ENCODE assay signal across 10 cellular contexts in the genomic region with DNA sequence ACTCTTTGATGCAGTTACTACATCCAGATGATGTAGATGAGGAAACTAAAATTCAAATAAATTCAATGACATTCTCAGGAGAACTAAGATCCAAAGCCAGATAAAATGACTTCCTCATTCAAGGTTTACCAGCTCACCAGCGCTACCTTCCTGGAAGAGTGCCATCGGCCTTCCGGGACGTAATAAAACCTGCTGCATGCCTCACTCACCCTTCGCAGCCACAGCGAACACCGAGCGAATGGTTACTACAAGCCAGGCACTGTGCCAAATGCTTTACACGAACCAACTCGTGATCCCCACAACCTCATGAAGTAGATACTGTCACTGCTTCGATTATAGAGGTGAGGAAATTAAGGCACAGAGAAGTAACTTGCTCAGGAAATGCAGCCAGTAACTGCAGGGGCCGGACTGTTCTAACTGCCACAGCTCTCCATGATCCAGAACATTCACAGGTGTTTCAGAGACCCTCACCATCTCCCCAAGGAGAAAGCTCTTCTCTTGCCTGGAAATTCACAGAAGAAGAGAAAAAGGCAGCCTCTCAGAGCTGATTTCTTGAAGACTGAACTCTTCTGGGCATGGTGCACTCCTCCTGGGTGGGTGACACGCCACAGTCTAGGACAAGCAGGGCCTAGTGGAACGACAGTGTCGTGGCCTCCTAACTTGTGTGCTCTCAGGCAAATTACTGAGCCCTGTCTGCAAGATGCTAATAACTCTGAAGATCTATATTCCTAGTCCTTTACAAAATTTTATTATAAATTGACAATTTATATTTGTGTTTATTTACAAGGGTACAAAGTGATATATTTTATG. TPM values are rescaled to one million over a fixed set of nuclear protein-coding genes. Genes with fewer than 3 reads are reported as not detected.
A peak's percentile ranks its signal among the peaks of the same experiment; 100 is the strongest.
DNase-seq lines count a peak whose midpoint lies in the region; ATAC-seq and TF ChIP-seq lines count a peak whose summit lies in the region.
"Had no signal": no experiment of that assay in that cellular context is flagged by ENCODE, and none has a peak within 500 bp of the region (broad histone marks: within the 10 kb centered on the region; RNA-seq: fewer than 3 reads in every experiment).

No MANE protein-coding gene starts in this region.

- peaks cover 14% of the 10 kb centered on the region for H3K4me1 Mint-ChIP-seq in activated T-cell treated with anti-CD3 and anti-CD28 coated beads, Interleukin-2, amount 50 U/mL, for 4 hours (ENCODE audit: low read depth)

- H3K27me3 Mint-ChIP-seq in activated T-cell treated with anti-CD3 and anti-CD28 coated beads, Interleukin-2, amount 50 U/mL, for 4 hours (ENCODE audit: low read depth) = no peaks in the 10 kb centered on the region

- no peak overlapping the region for H2AFZ ChIP-seq in hepatocyte

- no peaks in the 10 kb centered on the region for H3K9me2 ChIP-seq in hepatocyte (replicated peaks; ENCODE audit: insufficient read depth)

- no peak overlapping the region for H3K4me3 ChIP-seq in BLaER1 treated with 17β-estradiol and CSF1 and Interleukin-3, amounts not matched to agents 10 nM and 100 nM
- no peak overlapping the region for H3K4me3 ChIP-seq in kidney epithelial cell (ENCODE audit: low read depth, low read length)
- H3K4me3 ChIP-seq in hepatocyte = no peak overlapping the region
- H3K4me3 ChIP-seq: SK-N-MC, thoracic aorta had no signal

- H3K36me3 Mint-ChIP-seq in activated T-cell treated with anti-CD3 and anti-CD28 coated beads, Interleukin-2, amount 50 U/mL, for 4 hours (ENCODE audit: insufficient read depth) = peaks cover 13% of the 10 kb centered on the region

- DNase-seq in NCI-H1048 (lab: John Stamatoyannopoulos, UW) (peak; percentile 63), kidney epithelial cell (ENCODE audit: low read depth) (peak; percentile 84), NCI-H1930 (lab: John Stamatoyannopoulos, UW) (no peak), NCI-H187 treated with DMSO at 0.1 percent for 48 hours (lab: John Stamatoyannopoulos, UW) (no peak), hepatocyte (ENCODE audit: low spot score) (no peak)
- DNase-seq in activated T-cell treated with anti-CD3 and anti-CD28 coated beads, Interleukin-2, amount 50 U/mL, for 4 hours = peak; percentile 23

- no peak overlapping the region for H3K9ac ChIP-seq in BLaER1 treated with 17β-estradiol and CSF1 and Interleukin-3, amounts not matched to agents 10 nM and 100 nM

- no peaks in the 10 kb centered on the region for H3K79me2 ChIP-seq in hepatocyte

- no peaks in the 10 kb centered on the region for H3K27me3 ChIP-seq in BLaER1 treated with 17β-estradiol and CSF1 and Interleukin-3, amounts not matched to agents 10 nM and 100 nM
- no peaks in the 10 kb centered on the region for H3K27me3 ChIP-seq in kidney epithelial cell (ENCODE audit: control insufficient read depth, insufficient read depth, low read length)
- H3K27me3 ChIP-seq in hepatocyte = no peaks in the 10 kb centered on the region

- peaks cover 3 to 33% (median 15%) of the 10 kb centered on the region in 11 experiments; a peak in 19 of 22 replicates for H3K36me3 ChIP-seq in BLaER1 treated with 17β-estradiol and CSF1 and Interleukin-3, amounts not matched to agents 10 nM and 100 nM
- H3K36me3 ChIP-seq in kidney epithelial cell (ENCODE audit: control insufficient read depth, insufficient read depth, low read length) = no peaks in the 10 kb centered on the region
- no peaks in the 10 kb centered on the region for H3K36me3 ChIP-seq in hepatocyte (replicated peaks; ENCODE audit: insufficient read depth, low read depth)
- H3K36me3 ChIP-seq: thoracic aorta had no signal

- H3K9me3 ChIP-seq in BLaER1 treated with 17β-estradiol and CSF1 and Interleukin-3, amounts not matched to agents 10 nM and 100 nM (replicated peaks in 1 of 11) = no peaks in the 10 kb centered on the region
- H3K9me3 ChIP-seq in hepatocyte (ENCODE audit: low read depth) = no peaks in the 10 kb centered on the region
- H3K9me3 ChIP-seq: thoracic aorta had no signal

- TF ChIP-seq CTCF in kidney epithelial cell (IDR thresholded peaks at IDR 0.05; ENCODE audit: insufficient read depth, low read length, poor library complexity, severe bottlenecking) (no peak), hepatocyte (IDR thresholded peaks at IDR 0.05; ENCODE audit: poor library complexity) (no peak)

- H3K4me2 ChIP-seq in BLaER1 treated with 17β-estradiol and CSF1 and Interleukin-3, amounts not matched to agents 10 nM and 100 nM = peak overlapping the region in 6 of 11 experiments; percentile 7 to 47 (median 11); a peak in 7 of 22 replicates
- no peak overlapping the region for H3K4me2 ChIP-seq in hepatocyte

- H3K9me3 Mint-ChIP-seq in activated T-cell treated with anti-CD3 and anti-CD28 coated beads, Interleukin-2, amount 50 U/mL, for 4 hours = no peaks in the 10 kb centered on the region

- 73% methylated on average over 15 of the region's 15 CpGs for WGBS in hepatocyte (ENCODE audit: low lambda C conversion rate, missing lambda C conversion rate)

- H3K4me3 Mint-ChIP-seq in activated T-cell treated with anti-CD3 and anti-CD28 coated beads, Interleukin-2, amount 50 U/mL, for 4 hours = no peak overlapping the region

- peaks cover 0 to 18% (median 0%) of the 10 kb centered on the region in 11 experiments; a peak in 5 of 22 replicates for H4K20me1 ChIP-seq in BLaER1 treated with 17β-estradiol and CSF1 and Interleukin-3, amounts not matched to agents 10 nM and 100 nM
- no peaks in the 10 kb centered on the region for H4K20me1 ChIP-seq in hepatocyte (ENCODE audit: insufficient read depth, poor library complexity, severe bottlenecking)

- no peak overlapping the region for H3K27ac ChIP-seq in BLaER1 treated with 17β-estradiol and CSF1 and Interleukin-3, amounts not matched to agents 10 nM and 100 nM
- H3K27ac ChIP-seq in hepatocyte = no peak overlapping the region
- H3K27ac ChIP-seq: SK-N-MC, thoracic aorta had no signal

- ATAC-seq in activated T-cell treated with anti-CD3 and anti-CD28 coated beads, Interleukin-2, amount 50 U/mL, for 4 hours = peak; percentile 70 to 80
- ATAC-seq in GM18907 (IDR thresholded peaks at IDR 0.05; ENCODE audit: unreplicated experiment) = no peak

- peaks cover 0 to 19% (median 11%) of the 10 kb centered on the region in 10 experiments; a peak in 15 of 20 replicates for H3K4me1 ChIP-seq in BLaER1 treated with 17β-estradiol and CSF1 and Interleukin-3, amounts not matched to agents 10 nM and 100 nM
- H3K4me1 ChIP-seq in hepatocyte (ENCODE audit: insufficient read depth) = no peaks in the 10 kb centered on the region

RNA-seq across cellular contexts. Expression of gene HIC1, which starts 46.8 kb away (rescaled TPM):
- 10 to 100 TPM; 18.9 to 60.9 (median 31.5) TPM for total RNA-seq in activated T-cell treated with anti-CD3 and anti-CD28 coated beads, Interleukin-2, amount 50 U/mL, for 4 hours
- total RNA-seq in kidney epithelial cell (8.8 and 11.9 TPM in 2 replicates), hepatocyte (8.8 and 9.4 TPM in 2 replicates)
- 8.2 and 10.2 TPM in 2 replicates for polyA plus RNA-seq in hepatocyte

RNA-seq across cellular contexts. Expression of gene OVCA2, which starts 59.8 kb away (rescaled TPM):
- total RNA-seq in activated T-cell treated with anti-CD3 and anti-CD28 coated beads, Interleukin-2, amount 50 U/mL, for 4 hours = 10 to 100 TPM; 67.7 to 74.4 (median 70.7) TPM
- 88.2 and 100 TPM in 2 replicates for total RNA-seq in kidney epithelial cell
- total RNA-seq in hepatocyte = 49.2 and 56.4 TPM in 2 replicates
- 72.5 and 72.7 TPM in 2 replicates for polyA plus RNA-seq in hepatocyte

Comparison
In these comparisons a context has a peak if more than half of its experiments do, and no peak if none do; other contexts are left out.
1. DNase-seq: peak in NCI-H1048 (single experiment), activated T-cell treated with anti-CD3 and anti-CD28 coated beads, Interleukin-2, amount 50 U/mL, for 4 hours (single experiment) and kidney epithelial cell (single experiment); none in NCI-H1930 (0 of 2), NCI-H187 treated with DMSO at 0.1 percent for 48 hours (single experiment) and hepatocyte (single experiment).